Comparison of ENCODE assay signal across 15 cellular contexts in genomic region chr1:162823231-162823630, GRCh38. TPM values are rescaled to one million over a fixed set of nuclear protein-coding genes. Genes with fewer than 3 reads are reported as not detected.
DNase-seq lines count a peak whose midpoint lies in the region; ATAC-seq and TF ChIP-seq lines count a peak whose summit lies in the region.
"Had no signal": no experiment of that assay in that cellular context is flagged by ENCODE, and none has a peak within 500 bp of the region (broad histone marks: within the 10 kb centered on the region; RNA-seq: fewer than 3 reads in every experiment).

No MANE protein-coding gene starts in this region.

- peaks cover 13% of the 10 kb centered on the region for H3K4me1 Mint-ChIP-seq in activated T-helper 17 cell treated with anti-CD3 and anti-CD28 coated beads, Interleukin-2, amount 50 U/mL, for 72 hours

- peak overlapping the region; percentile 63 for H3K4me3 Mint-ChIP-seq in activated T-helper 17 cell treated with anti-CD3 and anti-CD28 coated beads, Interleukin-2, amount 50 U/mL, for 72 hours

- H3K27ac ChIP-seq in testis (no peak overlapping the region), vagina (no peak overlapping the region)
- H3K27ac ChIP-seq: left lung, thoracic aorta had no signal

- H3K4me3 ChIP-seq in testis (no peak overlapping the region), vagina (no peak overlapping the region)
- H3K4me3 ChIP-seq: GM12878, SJCRH30 had no signal

- intact Hi-C loops in testis (cut with DNase I; ENCODE audit: low total_unique reads): no loop called here
- intact Hi-C loops in vagina (cut with DNase I): no loop called here

- TF ChIP-seq CTCF in testis (IDR thresholded peaks at IDR 0.05): no peak
- no peak for TF ChIP-seq CTCF in vagina (IDR thresholded peaks at IDR 0.05)

- DNase-seq in NCI-H82 (lab: John Stamatoyannopoulos, UW) (peak; percentile 47), NCI-H82 treated with DMSO at 0.1 percent for 48 hours (lab: John Stamatoyannopoulos, UW; ENCODE audit: unreplicated experiment) (no peak), ELR (ENCODE audit: low read depth) (peak; percentile 23), lung microvascular endothelial cell (ENCODE audit: low read depth in 2 of 2) (peak; percentile 7 to 72), testis (no peak), vagina (ENCODE audit: extremely low spot score in 2 of 2) (no peak)

- H3K27ac Mint-ChIP-seq in activated T-helper 17 cell treated with anti-CD3 and anti-CD28 coated beads, Interleukin-2, amount 50 U/mL, for 72 hours: no peak overlapping the region

- H3K36me3 ChIP-seq in testis (ENCODE audit: low read depth, missing control alignments) (no peaks in the 10 kb centered on the region), vagina (no peaks in the 10 kb centered on the region)
- H3K36me3 ChIP-seq: left lung, sigmoid colon, SJCRH30, thoracic aorta had no signal

- no peak for TF ChIP-seq POLR2A in testis (IDR thresholded peaks at IDR 0.05)
- no peak for TF ChIP-seq POLR2A in vagina (IDR thresholded peaks at IDR 0.05)

- H3K27me3 Mint-ChIP-seq in activated T-helper 17 cell treated with anti-CD3 and anti-CD28 coated beads, Interleukin-2, amount 50 U/mL, for 72 hours: peaks cover 20% of the 10 kb centered on the region

- H3K9me3 ChIP-seq in testis (no peaks in the 10 kb centered on the region), vagina (no peaks in the 10 kb centered on the region)
- H3K9me3 ChIP-seq: left lung, sigmoid colon, SJCRH30, thoracic aorta had no signal

- no peaks in the 10 kb centered on the region for H3K27me3 ChIP-seq in testis
- no peaks in the 10 kb centered on the region for H3K27me3 ChIP-seq in vagina
- H3K27me3 ChIP-seq: SJCRH30 had no signal

- 78 to 87% methylated on average over 3 of the region's 3 CpGs for WGBS in testis, 2 donors

- H3K36me3 Mint-ChIP-seq in activated T-helper 17 cell treated with anti-CD3 and anti-CD28 coated beads, Interleukin-2, amount 50 U/mL, for 72 hours (ENCODE audit: low read depth): no peaks in the 10 kb centered on the region

- peak; percentile 84 for ATAC-seq in activated T-helper 17 cell treated with anti-CD3 and anti-CD28 coated beads, Interleukin-2, amount 50 U/mL, for 72 hours (replicated peaks)
- ATAC-seq in HG02885 (IDR thresholded peaks at IDR 0.05; ENCODE audit: poor library complexity, unreplicated experiment): no peak

- H3K4me1 ChIP-seq in testis (no peaks in the 10 kb centered on the region), vagina (peaks cover 10% of the 10 kb centered on the region)

- no peaks in the 10 kb centered on the region for H3K9me3 Mint-ChIP-seq in activated T-helper 17 cell treated with anti-CD3 and anti-CD28 coated beads, Interleukin-2, amount 50 U/mL, for 72 hours

RNA-seq across cellular contexts. Expression of gene HSD17B7, which starts 32.7 kb away (rescaled TPM):
- total RNA-seq in activated T-helper 17 cell treated with anti-CD3 and anti-CD28 coated beads, Interleukin-2, amount 50 U/mL, for 72 hours: 10 to 100 TPM; 25.5 to 39.5 TPM
- 19.2 and 19.4 TPM in 2 replicates for total RNA-seq in lung microvascular endothelial cell
- 10 to 100 TPM in 1 of 2 donors, 1 to 10 TPM in 1; 9.8 to 10.7 TPM for total RNA-seq in testis
- polyA plus RNA-seq in testis (ENCODE audit: insufficient read depth, low read depth, low replicate concordance): 7.9 TPM
- 18.9 TPM for total RNA-seq in vagina

RNA-seq across cellular contexts. Expression of gene CCDC190, which starts 37.7 kb away (rescaled TPM):
- not detected for total RNA-seq in activated T-helper 17 cell treated with anti-CD3 and anti-CD28 coated beads, Interleukin-2, amount 50 U/mL, for 72 hours
- total RNA-seq in lung microvascular endothelial cell (under 0.01 and 0.22 TPM in 2 replicates), testis (1 to 10 TPM in 1 of 2 donors, under 1 TPM in 1; 0.19 to 1.2 TPM), vagina (not detected)
- 1.6 TPM for polyA plus RNA-seq in testis (ENCODE audit: insufficient read depth, low read depth, low replicate concordance)
- total RNA-seq: GM12878, MCF 10A, sigmoid colon, SJCRH30 had no signal
- polyA plus RNA-seq: GM12878, neural cell, sigmoid colon had no signal

Comparison
In these comparisons a context has a peak if more than half of its experiments do, and no peak if none do; other contexts are left out.
1. DNase-seq: peak in NCI-H82 (single experiment), ELR (single experiment) and lung microvascular endothelial cell (2 of 2); none in NCI-H82 treated with DMSO at 0.1 percent for 48 hours (single experiment), testis (single experiment) and vagina (0 of 2).